ENCODE assay signal across 8 cellular contexts in genomic region chr22:27800250-27801131, GRCh38. TPM values are rescaled to one million over a fixed set of nuclear protein-coding genes. Genes with fewer than 3 reads are reported as not detected.
DNase-seq lines count a peak whose midpoint lies in the region; ATAC-seq, FAIRE-seq and TF ChIP-seq lines count a peak whose summit lies in the region.

No MANE protein-coding gene starts in this region.

- no peak overlapping the region for H3K4ac ChIP-seq in trophoblast cell (ENCODE audit: low read depth, low read length)

- no peak overlapping the region for H2AK5ac ChIP-seq in trophoblast cell (ENCODE audit: low read length)

- H3K4me3 ChIP-seq in Caco-2 (ENCODE audit: low read depth, low read length) (peak overlapping the region; percentile 72), SK-N-MC (peak overlapping the region; percentile 89), gastroesophageal sphincter (peak overlapping the region; percentile 75 to 91), trophoblast cell (ENCODE audit: low read depth, low read length) (peak overlapping the region; percentile 72)

- H3K18ac ChIP-seq in trophoblast cell (ENCODE audit: low read length), result peak overlapping the region; percentile 26

- no peak overlapping the region for H3K23ac ChIP-seq in trophoblast cell (ENCODE audit: low read length)

- no peak overlapping the region for H3K27ac Mint-ChIP-seq in Caco-2 (ENCODE audit: unreplicated experiment)

- CTCF ChIA-PET in Caco-2 (lab: Charles Lee), result interaction anchor here (0.7 to 1.3 kb wide), 3 partner anchors 21 to 1134 kb away, joined by 6 to 7 read pairs (median 6); no protein-coding TSS in a partner anchor

- no peak overlapping the region for H2BK12ac ChIP-seq in trophoblast cell (ENCODE audit: low read length)

- intact Hi-C loops in Caco-2 (cut with micrococcal nuclease; ENCODE audit: unreplicated experiment), result loop anchor here (10.0 kb wide), 2 partner anchors 166 to 1126 kb away; no protein-coding TSS in a partner anchor

- H3K9me3 ChIP-seq in Caco-2 (no peaks in the 10 kb centered on the region), SK-N-MC (ENCODE audit: low read depth, low read length) (no peaks in the 10 kb centered on the region), gastroesophageal sphincter (no peaks in the 10 kb centered on the region), trophoblast cell (ENCODE audit: insufficient read depth, low read depth, low read length) (peaks cover 18% of the 10 kb centered on the region)

- peaks cover 2% of the 10 kb centered on the region for H3K79me2 ChIP-seq in trophoblast cell (ENCODE audit: control insufficient read depth, insufficient read depth, low read length, poor library complexity)

- no peak overlapping the region for H2BK120ac ChIP-seq in trophoblast cell (ENCODE audit: insufficient read depth, low read length, poor library complexity)

- ATAC-seq in gastroesophageal sphincter, result peak; percentile 22
- no peak for ATAC-seq in GM19035 (IDR thresholded peaks at IDR 0.05; ENCODE audit: unreplicated experiment)

- no CpG with 5 or more reads among the region's 73 CpGs for WGBS in gastroesophageal sphincter (ENCODE audit: low coverage in 1 of 2), 2 donors
- WGBS in trophoblast cell (ENCODE audit: extremely low coverage, insufficient coverage, insufficient read length), result no CpG with 5 or more reads among the region's 73 CpGs

- no peaks in the 10 kb centered on the region for H3K4me1 ChIP-seq in Caco-2
- H3K4me1 ChIP-seq in gastroesophageal sphincter, result peaks cover 0 to 78% (median 27%) of the 10 kb centered on the region in 3 donors
- H3K4me1 ChIP-seq in trophoblast cell (ENCODE audit: control insufficient read depth in 1 of 2, insufficient read depth in 2 of 2, low read length in 2 of 2), result peaks cover 30 to 31% of the 10 kb centered on the region in 2 experiments

- H3K36me3 ChIP-seq in Caco-2 (ENCODE audit: control insufficient read depth, insufficient read depth, low read length) (no peaks in the 10 kb centered on the region), SK-N-MC (ENCODE audit: insufficient read depth, low read length) (peaks cover 13% of the 10 kb centered on the region; the same call in 1 of the 2 replicates), gastroesophageal sphincter (peaks cover 0 to 11% of the 10 kb centered on the region in 2 donors), trophoblast cell (ENCODE audit: control insufficient read depth in 1 of 2, insufficient read depth in 2 of 2, low read length in 2 of 2) (peaks cover 0 to 6% of the 10 kb centered on the region in 2 experiments)

- peaks cover 6% of the 10 kb centered on the region for H3K4me1 Mint-ChIP-seq in Caco-2 (ENCODE audit: low read depth, unreplicated experiment)

- TF ChIP-seq POLR2A in gastroesophageal sphincter (IDR thresholded peaks at IDR 0.05), result no peak

- DNase-seq in Caco-2, result no peak
- no peak for DNase-seq in SK-N-MC (ENCODE audit: low read depth, low spot score)
- no peak for DNase-seq in trophoblast cell
- DNase-seq in RCC 7860 (ENCODE audit: low spot score), result no peak
- no peak for DNase-seq in NCI-H1048 (lab: John Stamatoyannopoulos, UW)
- no peak for DNase-seq in KBM-7

- no TSS peak for BruUV-seq in Caco-2 (replicated peaks; lab: Mats Ljungman, UMichigan)

- H3K4me3 Mint-ChIP-seq in Caco-2 (ENCODE audit: unreplicated experiment), result peak overlapping the region; percentile 71

- no peak overlapping the region for H4K8ac ChIP-seq in trophoblast cell (ENCODE audit: low read depth, low read length)

- H3K27ac ChIP-seq in SK-N-MC, result no peak overlapping the region
- peak overlapping the region; percentile 66 to 97 (median 92) for H3K27ac ChIP-seq in gastroesophageal sphincter
- no peak overlapping the region for H3K27ac ChIP-seq in trophoblast cell (ENCODE audit: low read depth, low read length)

- TF ChIP-seq EP300 in gastroesophageal sphincter (IDR thresholded peaks at IDR 0.05), result no peak

- H3K9me3 Mint-ChIP-seq in Caco-2 (ENCODE audit: unreplicated experiment), result no peaks in the 10 kb centered on the region

- H3K27me3 Mint-ChIP-seq in Caco-2 (ENCODE audit: insufficient read depth, unreplicated experiment), result peaks cover 6% of the 10 kb centered on the region

- no peak overlapping the region for H4K12ac ChIP-seq in trophoblast cell (ENCODE audit: low read depth, low read length)

- no peak overlapping the region for H2AFZ ChIP-seq in trophoblast cell (ENCODE audit: insufficient read depth, low read length, poor library complexity)

- H3K9ac ChIP-seq in SK-N-MC (ENCODE audit: insufficient read length), result peak overlapping the region; percentile 82
- no peak overlapping the region for H3K9ac ChIP-seq in trophoblast cell (ENCODE audit: low read length)

- H3K27me3 ChIP-seq in Caco-2 (replicated peaks; ENCODE audit: control insufficient read depth, insufficient read depth, low read length), result peaks cover 2% of the 10 kb centered on the region
- peaks cover 5% of the 10 kb centered on the region for H3K27me3 ChIP-seq in gastroesophageal sphincter
- peaks cover 65% of the 10 kb centered on the region for H3K27me3 ChIP-seq in trophoblast cell (ENCODE audit: insufficient read depth, low read length)

- no peak overlapping the region for H4K91ac ChIP-seq in trophoblast cell (ENCODE audit: low read depth, low read length)

- TF ChIP-seq CTCF in Caco-2 (IDR thresholded peaks at IDR 0.05; ENCODE audit: insufficient read depth in 1 of 2, low read depth in 1 of 2, low read length in 1 of 2, severe bottlenecking in 1 of 2, unreplicated experiment in 1 of 2), result no peak
- TF ChIP-seq CTCF in gastroesophageal sphincter (IDR thresholded peaks at IDR 0.05), result no peak

- H3K4me2 ChIP-seq in trophoblast cell (ENCODE audit: low read length), result peak overlapping the region; percentile 91

- H3K36me3 Mint-ChIP-seq in Caco-2 (ENCODE audit: insufficient read depth, unreplicated experiment), result no peaks in the 10 kb centered on the region

- H2BK5ac ChIP-seq in trophoblast cell (ENCODE audit: low read depth, low read length, poor library complexity), result no peak overlapping the region

- POLR2A ChIA-PET in Caco-2 (lab: Charles Lee), result no interaction called here

- in situ Hi-C loops in KBM-7 (cut with MboI; ENCODE audit: low pct_unique_long_range_greater_than_20kb, low sequenced_read_pairs), result loop anchor here (25.0 kb wide), 1 partner anchor 388 kb away; no protein-coding TSS in a partner anchor

- FAIRE-seq in RCC 7860 (lab: Jason Lieb, UNC), result no peak

- H3K79me1 ChIP-seq in trophoblast cell (ENCODE audit: low read length), result peaks cover 11% of the 10 kb centered on the region

- H3K14ac ChIP-seq in trophoblast cell (ENCODE audit: low read length), result no peak overlapping the region

RNA-seq across cellular contexts. Expression of gene MN1, which starts 1.1 kb away (rescaled TPM):
- 0.32 and 0.44 TPM in 2 replicates for total RNA-seq in Caco-2 (2022)
- total RNA-seq in gastroesophageal sphincter, result 10 to 100 TPM; 13.4 to 52.8 (median 28.5) TPM
- 3.3 and 4.1 TPM in 2 replicates for polyA plus RNA-seq in trophoblast cell (2013)

Comparison
In these comparisons a context has a peak if more than half of its experiments do, and no peak if none do; other contexts are left out.
1. H3K27ac ChIP-seq: peak in gastroesophageal sphincter (4 of 4); none in SK-N-MC (single experiment) and trophoblast cell (single experiment).
2. Peak in every context shown above with its lines, with median percentiles within 50 percentile points of each other: H3K4me3 ChIP-seq.